In genomic region chr12:92304335-92305066, GRCh38 we compare ENCODE assay signal across 18 cellular contexts.
DNase-seq lines count a peak whose midpoint lies in the region; TF ChIP-seq lines count a peak whose summit lies in the region.
"Had no signal": no experiment of that assay in that cellular context is flagged by ENCODE, and none has a peak within 500 bp of the region (broad histone marks: within the 10 kb centered on the region; RNA-seq: fewer than 3 reads in every experiment).

No MANE protein-coding gene starts in this region.

- WGBS in mesodermal cell (ENCODE audit: insufficient coverage in 2 of 2), 2 experiments: 50 to 54% methylated on average over 4 of the region's 5 CpGs
- WGBS in tibial nerve, 2 donors: 26 to 28% methylated on average over 5 of the region's 5 CpGs

- no peak for TF ChIP-seq POLR2A in tibial nerve (IDR thresholded peaks at IDR 0.05)

- TF ChIP-seq CTCF in tibial nerve (IDR thresholded peaks at IDR 0.05): no peak

- in situ Hi-C loops in G401 (cut with HindIII; ENCODE audit: low sequenced_read_pairs): no loop called here

- H3K27me3 ChIP-seq in tibial nerve: no peaks in the 10 kb centered on the region
- H3K27me3 ChIP-seq: ascending aorta, SJCRH30, upper lobe of right lung had no signal

- H3K27ac ChIP-seq in mesodermal cell (ENCODE audit: low read depth, low read length, severe bottlenecking): peak overlapping the region; percentile 11
- H3K27ac ChIP-seq in tibial nerve: peak overlapping the region in 3 of 4 donors; percentile 34 to 60 (median 60)
- H3K27ac ChIP-seq: ascending aorta, SJCRH30, upper lobe of right lung had no signal

- H3K4me3 ChIP-seq in mesodermal cell (ENCODE audit: extremely low read depth, insufficient read depth, low read length, poor library complexity, severe bottlenecking) (no peak overlapping the region), tibial nerve (no peak overlapping the region)
- H3K4me3 ChIP-seq: ascending aorta, SJCRH30, upper lobe of right lung had no signal

- H3K9me3 ChIP-seq in mesodermal cell (ENCODE audit: control insufficient read depth, low read length) (no peaks in the 10 kb centered on the region), tibial nerve (no peaks in the 10 kb centered on the region)
- H3K9me3 ChIP-seq: ascending aorta, SJCRH30, upper lobe of right lung had no signal

- H3K36me3 ChIP-seq in mesodermal cell (ENCODE audit: control insufficient read depth, insufficient read depth, low read length) (no peaks in the 10 kb centered on the region), tibial nerve (no peaks in the 10 kb centered on the region)
- H3K36me3 ChIP-seq: ascending aorta, SJCRH30, upper lobe of right lung had no signal

- no peak for TF ChIP-seq EP300 in tibial nerve (IDR thresholded peaks at IDR 0.05)

- DNase-seq in NCI-H82 (lab: John Stamatoyannopoulos, UW): peak; percentile 49
- DNase-seq in NCI-H82 treated with DMSO at 0.1 percent for 48 hours (lab: John Stamatoyannopoulos, UW; ENCODE audit: unreplicated experiment): no peak
- peak; percentile 34 for DNase-seq in dermis blood vessel endothelial cell
- no peak for DNase-seq in tibial nerve (ENCODE audit: low spot score in 2 of 2)
- DNase-seq in hypothalamus (lab: John Stamatoyannopoulos, UW): no peak
- no peak for DNase-seq in effector CD8-positive, alpha-beta T cell (lab: John Stamatoyannopoulos, UW)
- no peak for DNase-seq in G401 (ENCODE audit: low spot score)
- DNase-seq: activated CD4-positive, CD25-positive, alpha-beta regulatory T cell treated with anti-CD3 and anti-CD28 coated beads, Interleukin-2, amount 50 U/mL, for 72 hours; activated CD8-positive, alpha-beta memory T cell treated with anti-CD3 and anti-CD28 coated beads, Interleukin-2, amount 50 U/mL, for 4 hours; activated gamma-delta T cell treated with Interleukin-2 at 50 U/mL for 16 hours; DND-41; KBM-7; SJCRH30; stimulated activated naive CD4-positive, alpha-beta T cell; T-helper 9 cell; upper lobe of right lung had no signal

- peaks cover 12% of the 10 kb centered on the region for H3K4me1 ChIP-seq in mesodermal cell (ENCODE audit: control insufficient read depth, insufficient read depth, low read length, poor library complexity, severe bottlenecking)
- H3K4me1 ChIP-seq in tibial nerve: peaks cover 0 to 31% (median 7%) of the 10 kb centered on the region in 4 donors
- H3K4me1 ChIP-seq: ascending aorta had no signal

Comparison
In these comparisons a context has a peak if more than half of its experiments do, and no peak if none do; other contexts are left out.
1. DNase-seq: peak in NCI-H82 (single experiment) and dermis blood vessel endothelial cell (single experiment); none in NCI-H82 treated with DMSO at 0.1 percent for 48 hours (single experiment), tibial nerve (0 of 2), hypothalamus (0 of 51), effector CD8-positive, alpha-beta T cell (single experiment) and G401 (single experiment).